Comparison of ENCODE assay signal across 10 cellular contexts in the genomic region with DNA sequence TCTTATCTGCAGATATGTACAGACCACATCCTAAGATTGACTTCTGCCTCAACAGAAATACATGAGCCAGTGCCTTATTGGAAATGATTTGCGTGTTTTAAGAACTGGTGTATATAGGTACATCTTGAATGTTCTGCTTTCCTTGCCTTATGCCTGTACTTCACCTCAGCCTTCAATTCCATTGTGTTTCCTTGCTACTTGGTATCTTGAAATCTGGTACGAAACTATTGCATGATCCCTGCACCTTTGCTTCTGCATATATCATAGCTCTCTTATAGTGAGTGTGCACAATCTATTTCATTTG. TPM values are rescaled to one million over a fixed set of nuclear protein-coding genes. Genes with fewer than 3 reads are reported as not detected.
DNase-seq lines count a peak whose midpoint lies in the region; ATAC-seq, FAIRE-seq and TF ChIP-seq lines count a peak whose summit lies in the region.
"Had no signal": no experiment of that assay in that cellular context is flagged by ENCODE, and none has a peak within 500 bp of the region (broad histone marks: within the 10 kb centered on the region; RNA-seq: fewer than 3 reads in every experiment).

No MANE protein-coding gene starts in this region.

- peaks cover 32 to 53% of the 10 kb centered on the region in 2 donors for H3K36me3 Mint-ChIP-seq in activated naive CD4-positive, alpha-beta T cell treated with anti-CD3 and anti-CD28 coated beads, Interleukin-2, amount 50 U/mL, for 72 hours

- no peak for FAIRE-seq in kidney (lab: Jason Lieb, UNC)

- H3K27me3 ChIP-seq in left ventricle myocardium inferior (ENCODE audit: low read depth) (no peaks in the 10 kb centered on the region), upper lobe of right lung (no peaks in the 10 kb centered on the region)

- H3K4me1 ChIP-seq in left ventricle myocardium inferior (peaks cover 38% of the 10 kb centered on the region), kidney (ENCODE audit: control insufficient read depth in 1 of 2, insufficient read depth in 1 of 2, low read depth in 1 of 2, low read length in 2 of 2) (no peaks in the 10 kb centered on the region), upper lobe of right lung (no peaks in the 10 kb centered on the region)

- H3K9me3 Mint-ChIP-seq in activated naive CD4-positive, alpha-beta T cell treated with anti-CD3 and anti-CD28 coated beads, Interleukin-2, amount 50 U/mL, for 72 hours = no peaks in the 10 kb centered on the region

- H3K27ac Mint-ChIP-seq in activated naive CD4-positive, alpha-beta T cell treated with anti-CD3 and anti-CD28 coated beads, Interleukin-2, amount 50 U/mL, for 72 hours = peak overlapping the region; percentile 97 to 98

- TF ChIP-seq CTCF in left ventricle myocardium inferior (IDR thresholded peaks at IDR 0.05; ENCODE audit: borderline replicate concordance) (no peak), kidney (IDR thresholded peaks at IDR 0.05; ENCODE audit: borderline replicate concordance, extremely low read depth, insufficient read depth) (no peak), upper lobe of right lung (IDR thresholded peaks at IDR 0.05) (no peak)

- intact Hi-C loops in left ventricle myocardium inferior (cut with micrococcal nuclease) (no loop called here), cardiac septum (cut with DNase I) (no loop called here), kidney (cut with DNase I) (no loop called here), upper lobe of right lung (cut with DNase I) (no loop called here)

- H3K9me3 ChIP-seq in left ventricle myocardium inferior (replicated peaks) (no peaks in the 10 kb centered on the region), kidney (ENCODE audit: control insufficient read depth in 1 of 2, low read length in 2 of 2) (no peaks in the 10 kb centered on the region), upper lobe of right lung (no peaks in the 10 kb centered on the region)

- no peak for ATAC-seq in activated naive CD4-positive, alpha-beta T cell treated with anti-CD3 and anti-CD28 coated beads, Interleukin-2, amount 50 U/mL, for 72 hours
- ATAC-seq in upper lobe of right lung = no peak
- no peak for ATAC-seq in HG03520 (IDR thresholded peaks at IDR 0.05; ENCODE audit: unreplicated experiment)

- no peak for DNase-seq in left ventricle myocardium inferior
- DNase-seq in cardiac septum (ENCODE audit: low spot score) = no peak
- DNase-seq in activated naive CD4-positive, alpha-beta T cell treated with anti-CD3 and anti-CD28 coated beads, Interleukin-2, amount 50 U/mL, for 72 hours (ENCODE audit: low spot score in 2 of 2) = no peak
- DNase-seq in kidney = no peak
- no peak for DNase-seq in upper lobe of right lung
- no peak for DNase-seq in DMS 273 (lab: John Stamatoyannopoulos, UW; ENCODE audit: unreplicated experiment)
- DNase-seq in medulla oblongata (ENCODE audit: extremely low spot score) = no peak
- DNase-seq: COR-L47, NCI-H1417 treated with DMSO at 0.1 percent for 48 hours had no signal

- no peak overlapping the region for H3K9ac ChIP-seq in kidney (ENCODE audit: low read length in 2 of 2)

- H3K4me3 ChIP-seq in left ventricle myocardium inferior = peak overlapping the region; percentile 82
- H3K4me3 ChIP-seq in kidney (ENCODE audit: low read length in 2 of 2) = peak overlapping the region; percentile 80 to 94
- peak overlapping the region; percentile 64 for H3K4me3 ChIP-seq in upper lobe of right lung

- H3K27ac ChIP-seq in left ventricle myocardium inferior (replicated peaks) (no peak overlapping the region), kidney (ENCODE audit: low read depth in 2 of 2, low read length in 2 of 2) (no peak overlapping the region), upper lobe of right lung (no peak overlapping the region)

- peaks cover 7% of the 10 kb centered on the region for H3K36me3 ChIP-seq in left ventricle myocardium inferior
- no peaks in the 10 kb centered on the region for H3K36me3 ChIP-seq in kidney (ENCODE audit: control insufficient read depth in 1 of 2, insufficient read depth in 2 of 2, low read length in 2 of 2)
- H3K36me3 ChIP-seq in upper lobe of right lung = no peaks in the 10 kb centered on the region

RNA-seq across cellular contexts. Expression of a gene that starts 1.5 kb away (rescaled TPM):
- 53.6 TPM for total RNA-seq in left ventricle myocardium inferior
- total RNA-seq in cardiac septum = 42.3 TPM
- 10 to 100 TPM; 28.9 to 30.5 TPM for total RNA-seq in activated naive CD4-positive, alpha-beta T cell treated with anti-CD3 and anti-CD28 coated beads, Interleukin-2, amount 50 U/mL, for 72 hours
- total RNA-seq in kidney = 17.1 TPM
- polyA plus RNA-seq in kidney (ENCODE audit: insufficient read depth, low read depth, low replicate concordance) = 20.2 TPM
- total RNA-seq in upper lobe of right lung = 12.3 TPM
